Comparison of ENCODE assay signal across 22 cellular contexts in the genomic region with DNA sequence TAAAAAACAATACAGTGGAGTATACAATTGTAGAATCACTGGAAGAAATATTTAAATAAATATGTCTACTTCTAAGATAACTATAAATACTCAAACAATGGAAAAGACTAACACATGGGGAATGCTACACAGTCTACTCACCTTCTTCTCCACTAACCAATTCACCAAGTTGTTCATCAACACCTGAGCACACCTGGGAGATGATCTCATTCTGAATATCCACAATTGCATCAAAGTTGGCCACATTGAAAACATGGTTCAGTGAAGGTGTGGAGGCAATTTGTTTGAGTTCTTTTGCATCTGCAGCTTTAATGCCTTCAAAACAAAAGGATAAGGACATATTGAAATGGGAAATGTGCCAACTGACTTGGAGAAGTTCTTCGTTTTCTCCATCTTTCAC. TPM values are rescaled to one million over a fixed set of nuclear protein-coding genes. Genes with fewer than 3 reads are reported as not detected.
DNase-seq lines count a peak whose midpoint lies in the region; ATAC-seq and TF ChIP-seq lines count a peak whose summit lies in the region.
"Had no signal": no experiment of that assay in that cellular context is flagged by ENCODE, and none has a peak within 500 bp of the region (broad histone marks: within the 10 kb centered on the region; RNA-seq: fewer than 3 reads in every experiment).

No MANE protein-coding gene starts in this region.

- 6% methylated on average over 1 of the region's 1 CpG for WGBS in mammary epithelial cell (ENCODE audit: low coverage, missing lambda C conversion rate)

- peaks cover 50% of the 10 kb centered on the region for H3K79me2 ChIP-seq in mammary epithelial cell (ENCODE audit: insufficient read depth, low read length)

- H3K9me3 Mint-ChIP-seq in stimulated activated effector memory CD8-positive, alpha-beta T cell treated with anti-CD3 and anti-CD28 coated beads, Interleukin-12 subunit alpha, Interleukin-12 subunit beta, amount 100 ng/mL, for 72 hours: peaks cover 3% of the 10 kb centered on the region

- no peak overlapping the region for H3K27ac Mint-ChIP-seq in stimulated activated effector memory CD8-positive, alpha-beta T cell treated with anti-CD3 and anti-CD28 coated beads, Interleukin-12 subunit alpha, Interleukin-12 subunit beta, amount 100 ng/mL, for 72 hours
- H3K27ac Mint-ChIP-seq: CD4-positive, alpha-beta T cell; HFFc6; IgD-negative memory B cell had no signal

- intact Hi-C loops in mammary epithelial cell (cut with micrococcal nuclease) (no loop called here), breast epithelium (cut with DNase I; ENCODE audit: low total_unique reads) (no loop called here)

- no peak overlapping the region for H3K9ac ChIP-seq in mammary epithelial cell (ENCODE audit: insufficient read depth, low read length)

- H3K27me3 ChIP-seq in mammary epithelial cell (ENCODE audit: insufficient read depth, low read length) (no peaks in the 10 kb centered on the region), breast epithelium (no peaks in the 10 kb centered on the region)

- ATAC-seq in stimulated activated effector memory CD8-positive, alpha-beta T cell treated with anti-CD3 and anti-CD28 coated beads, Interleukin-12 subunit alpha, Interleukin-12 subunit beta, amount 100 ng/mL, for 72 hours: no peak
- no peak for ATAC-seq in HG02763 (IDR thresholded peaks at IDR 0.05; ENCODE audit: unreplicated experiment)
- no peak for ATAC-seq in HG03135 (IDR thresholded peaks at IDR 0.05; ENCODE audit: unreplicated experiment)
- ATAC-seq: A549, HCT116 had no signal

- H3K4me3 Mint-ChIP-seq in stimulated activated effector memory CD8-positive, alpha-beta T cell treated with anti-CD3 and anti-CD28 coated beads, Interleukin-12 subunit alpha, Interleukin-12 subunit beta, amount 100 ng/mL, for 72 hours: no peak overlapping the region
- H3K4me3 Mint-ChIP-seq: CD4-positive, alpha-beta T cell; HFFc6; IgD-negative memory B cell had no signal

- H3K4me2 ChIP-seq in mammary epithelial cell (ENCODE audit: insufficient read depth, low read depth, low read length): peak overlapping the region; percentile 16
- H3K4me2 ChIP-seq: A549 had no signal

- no peaks in the 10 kb centered on the region for H4K20me1 ChIP-seq in mammary epithelial cell (ENCODE audit: insufficient read depth, low read length)

- H3K9me3 ChIP-seq in mammary epithelial cell (replicated peaks; ENCODE audit: insufficient read depth, low read length): no peaks in the 10 kb centered on the region
- H3K9me3 ChIP-seq in breast epithelium: no peaks in the 10 kb centered on the region
- H3K9me3 ChIP-seq: A549 had no signal

- no peak overlapping the region for H2AFZ ChIP-seq in mammary epithelial cell (ENCODE audit: low read depth, low read length)

- in situ Hi-C loops in mammary epithelial cell (cut with MboI; ENCODE audit: low sequenced_read_pairs in 2 of 2): no loop called here

- H3K27ac ChIP-seq in mammary epithelial cell (ENCODE audit: insufficient read depth, low read depth, low read length) (peak overlapping the region; percentile 21), breast epithelium (no peak overlapping the region)
- H3K27ac ChIP-seq: 22Rv1, A549, C4-2B, HL-60 had no signal

- peak; percentile 91 for DNase-seq in mammary epithelial cell
- DNase-seq in breast epithelium (ENCODE audit: low spot score in 2 of 2): no peak
- peak; percentile 94 for DNase-seq in epithelial cell of esophagus (ENCODE audit: low read depth)
- peak; percentile 46 for DNase-seq in kidney tubule cell (ENCODE audit: low spot score)
- DNase-seq in stimulated activated effector memory CD8-positive, alpha-beta T cell treated with anti-CD3 and anti-CD28 coated beads, Interleukin-12 subunit alpha, Interleukin-12 subunit beta, amount 100 ng/mL, for 72 hours (ENCODE audit: low spot score in 2 of 2): no peak
- DNase-seq: AML-193; Caco-2; CD4-positive, alpha-beta T cell; DMS153; DMS79; GDM1; GOT3; H7; HFFc6 had no signal

- H3K4me1 ChIP-seq in mammary epithelial cell (ENCODE audit: insufficient read depth, low read length) (peaks cover 18% of the 10 kb centered on the region), breast epithelium (no peaks in the 10 kb centered on the region)

- no peaks in the 10 kb centered on the region for H3K36me3 Mint-ChIP-seq in stimulated activated effector memory CD8-positive, alpha-beta T cell treated with anti-CD3 and anti-CD28 coated beads, Interleukin-12 subunit alpha, Interleukin-12 subunit beta, amount 100 ng/mL, for 72 hours

- no peaks in the 10 kb centered on the region for H3K4me1 Mint-ChIP-seq in stimulated activated effector memory CD8-positive, alpha-beta T cell treated with anti-CD3 and anti-CD28 coated beads, Interleukin-12 subunit alpha, Interleukin-12 subunit beta, amount 100 ng/mL, for 72 hours
- H3K4me1 Mint-ChIP-seq: IgD-negative memory B cell had no signal

- no peak for TF ChIP-seq CTCF in mammary epithelial cell (conservative IDR thresholded peaks at IDR 0.05 in 1 of 2, IDR thresholded peaks at IDR 0.05 in 1 of 2; ENCODE audit: extremely low read depth in 1 of 2, insufficient read depth in 1 of 2, low read depth in 1 of 2, low read length in 2 of 2)
- no peak for TF ChIP-seq CTCF in breast epithelium (IDR thresholded peaks at IDR 0.05)
- TF ChIP-seq CTCF in epithelial cell of esophagus (IDR thresholded peaks at IDR 0.05; ENCODE audit: insufficient read depth, low read depth, low read length, missing control alignments): no peak

- BruUV-seq in mammary epithelial cell (replicated peaks; lab: Mats Ljungman, UMichigan): no TSS peak

- H3K4me3 ChIP-seq in mammary epithelial cell (replicated peaks in 1 of 3; ENCODE audit: insufficient read depth in 1 of 3, low read depth in 2 of 3, low read length in 3 of 3) (no peak overlapping the region), breast epithelium (no peak overlapping the region), epithelial cell of esophagus (ENCODE audit: low read length) (no peak overlapping the region)
- H3K4me3 ChIP-seq: A549 had no signal

- H3K36me3 ChIP-seq in mammary epithelial cell (ENCODE audit: insufficient read depth, low read length): peaks cover 35% of the 10 kb centered on the region
- no peaks in the 10 kb centered on the region for H3K36me3 ChIP-seq in breast epithelium

- dilution Hi-C loops in mammary epithelial cell (cut with HindIII; ENCODE audit: low sequenced_read_pairs): no loop called here

- CTCF ChIA-PET in mammary epithelial cell (lab: Charles Lee; ENCODE audit: low non-redundant PET): no interaction called here

- TF ChIP-seq POLR2A in breast epithelium (IDR thresholded peaks at IDR 0.05): no peak

RNA-seq across cellular contexts. Expression of gene COL12A1, which starts 17.6 kb away (rescaled TPM):
- total RNA-seq in mammary epithelial cell (100 to 1,000 TPM; 174 to 263 TPM), breast epithelium (100 to 1,000 TPM in 2 of 3 donors, 10 to 100 TPM in 1; 90.9 to 441 (median 281) TPM)
- polyA plus RNA-seq in mammary epithelial cell: 132 TPM
- polyA minus RNA-seq in mammary epithelial cell: 250 TPM
- total RNA-seq: CD4-positive, alpha-beta T cell had no signal
- polyA plus RNA-seq: IgD-negative memory B cell had no signal

RNA-seq across cellular contexts. Expression of gene COX7A2, which starts 55.4 kb away (rescaled TPM):
- total RNA-seq in mammary epithelial cell (100 to 1,000 TPM in 1 of 2 donors, 10 to 100 TPM in 1; 73.3 to 370 TPM), breast epithelium (100 to 1,000 TPM; 171 to 206 (median 204) TPM)
- polyA plus RNA-seq in mammary epithelial cell: 146 TPM
- 245 TPM for polyA minus RNA-seq in mammary epithelial cell

Comparison
In these comparisons a context has a peak if more than half of its experiments do, and no peak if none do; other contexts are left out.
1. DNase-seq: peak in mammary epithelial cell (single experiment), epithelial cell of esophagus (single experiment) and kidney tubule cell (single experiment); none in breast epithelium (0 of 2) and stimulated activated effector memory CD8-positive, alpha-beta T cell treated with anti-CD3 and anti-CD28 coated beads, Interleukin-12 subunit alpha, Interleukin-12 subunit beta, amount 100 ng/mL, for 72 hours (0 of 2).